Comparison of ENCODE assay signal across 8 cellular contexts in the genomic region with DNA sequence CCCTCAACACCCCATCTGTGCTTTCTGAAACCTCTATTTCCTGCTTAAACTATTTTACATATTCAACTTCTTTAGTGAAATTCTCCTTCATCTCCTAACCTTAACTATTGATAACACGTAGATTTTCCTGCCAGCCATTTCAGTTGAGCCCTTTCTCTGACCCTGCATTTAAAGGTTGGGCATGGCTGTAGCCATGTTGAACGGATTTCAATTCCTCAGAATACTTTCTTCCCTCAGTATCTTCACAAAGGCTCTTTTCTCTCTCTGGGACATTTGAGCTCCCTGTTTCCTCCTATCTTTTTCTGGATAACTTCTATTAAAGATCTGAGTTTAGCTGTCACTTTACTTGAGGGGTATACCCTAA. TPM values are rescaled to one million over a fixed set of nuclear protein-coding genes. Genes with fewer than 3 reads are reported as not detected.
DNase-seq lines count a peak whose midpoint lies in the region; ATAC-seq and TF ChIP-seq lines count a peak whose summit lies in the region.

No MANE protein-coding gene starts in this region.

- H3K9me3 ChIP-seq in RWPE2 (ENCODE audit: severe bottlenecking), result no peaks in the 10 kb centered on the region
- H3K9me3 ChIP-seq in esophagus squamous epithelium, result no peaks in the 10 kb centered on the region
- no peaks in the 10 kb centered on the region for H3K9me3 ChIP-seq in psoas muscle

- no peaks in the 10 kb centered on the region for H3K27me3 ChIP-seq in RWPE2 (ENCODE audit: insufficient read depth, poor library complexity, severe bottlenecking)
- no peaks in the 10 kb centered on the region for H3K27me3 ChIP-seq in esophagus squamous epithelium
- H3K27me3 ChIP-seq in psoas muscle (ENCODE audit: insufficient read depth in 3 of 3, low read length in 2 of 3), result no peaks in the 10 kb centered on the region

- TF ChIP-seq CTCF in RWPE2 (IDR thresholded peaks at IDR 0.05; ENCODE audit: poor library complexity, severe bottlenecking) (no peak), esophagus squamous epithelium (IDR thresholded peaks at IDR 0.05) (no peak), psoas muscle (IDR thresholded peaks at IDR 0.05) (no peak)

- H3K4me1 ChIP-seq in RWPE2 (ENCODE audit: insufficient read depth, poor library complexity, severe bottlenecking) (peaks cover 3% of the 10 kb centered on the region), esophagus squamous epithelium (peaks cover 14 to 63% (median 15%) of the 10 kb centered on the region in 3 donors), psoas muscle (peaks cover 15% of the 10 kb centered on the region)

- intact Hi-C loops in esophagus squamous epithelium (cut with DNase I), result no loop called here
- intact Hi-C loops in psoas muscle (cut with DNase I), result loop anchor here (2.0 to 5.0 kb wide), 2 partner anchors 90 to 195 kb away; no protein-coding TSS in a partner anchor

- H3K4me3 ChIP-seq in GM08714 (ENCODE audit: low read length), result peak overlapping the region; percentile 99
- H3K4me3 ChIP-seq in RWPE2 (ENCODE audit: severe bottlenecking), result peak overlapping the region; percentile 77
- H3K4me3 ChIP-seq in esophagus squamous epithelium, result peak overlapping the region; percentile 65 to 93 (median 84)
- H3K4me3 ChIP-seq in psoas muscle, result peak overlapping the region; percentile 84

- WGBS in esophagus squamous epithelium, 2 donors, result 31 to 44% methylated on average over 2 of the region's 2 CpGs
- WGBS in psoas muscle, 3 donors, result 62 to 74% (median 68%) methylated on average over 2 of the region's 2 CpGs

- H3K36me3 ChIP-seq in RWPE2 (ENCODE audit: low read depth), result peaks cover 30% of the 10 kb centered on the region
- H3K36me3 ChIP-seq in esophagus squamous epithelium, result peaks cover 0 to 21% (median 0%) of the 10 kb centered on the region in 3 donors
- peaks cover 0 to 15% of the 10 kb centered on the region in 2 donors for H3K36me3 ChIP-seq in psoas muscle (ENCODE audit: insufficient read depth in 1 of 2, low read depth in 1 of 2)

- H3K27ac ChIP-seq in RWPE2 (ENCODE audit: poor library complexity, severe bottlenecking), result peak overlapping the region; percentile 56
- peak overlapping the region in 3 of 4 donors; percentile 88 to 94 (median 93) for H3K27ac ChIP-seq in esophagus squamous epithelium
- H3K27ac ChIP-seq in psoas muscle, result peak overlapping the region; percentile 85

- no peak for TF ChIP-seq POLR2A in esophagus squamous epithelium (IDR thresholded peaks at IDR 0.05)

- DNase-seq in RWPE2 (ENCODE audit: low spot score) (no peak), esophagus squamous epithelium (lab: John Stamatoyannopoulos, UW) (no peak), psoas muscle (no peak), DMS53 (lab: John Stamatoyannopoulos, UW) (no peak), COLO668 (lab: John Stamatoyannopoulos, UW; ENCODE audit: unreplicated experiment) (no peak)
- DNase-seq in stimulated activated CD4-positive, alpha-beta T cell treated with anti-CD3 and anti-CD28 coated beads, Interleukin-2, amount 100 ng/mL, for 48 hours, result no peak

- ATAC-seq in RWPE2 (ENCODE audit: low read depth) (no peak), psoas muscle (no peak), HG02840 (IDR thresholded peaks at IDR 0.05; ENCODE audit: low FRiP score, unreplicated experiment) (no peak)

RNA-seq across cellular contexts. Expression of a gene that starts 1.2 kb away (rescaled TPM):
- 10 to 100 TPM; 31.2 to 59.1 (median 40.0) TPM for total RNA-seq in esophagus squamous epithelium
- total RNA-seq in psoas muscle, result 10 to 100 TPM; 27.0 to 43.8 (median 30.2) TPM
- polyA plus RNA-seq in psoas muscle, result 10 to 100 TPM; 25.7 to 52.9 (median 26.4) TPM

RNA-seq across cellular contexts. Expression of a gene that starts 1.3 kb away (rescaled TPM):
- total RNA-seq in esophagus squamous epithelium (10 to 100 TPM in 3 of 4 donors, 1 to 10 TPM in 1; 7.7 to 22.5 (median 17.8) TPM), psoas muscle (10 to 100 TPM; 52.5 to 66.4 (median 57.5) TPM)
- 10 to 100 TPM; 22.1 to 65.1 (median 35.0) TPM for polyA plus RNA-seq in psoas muscle
